In the genomic region with DNA sequence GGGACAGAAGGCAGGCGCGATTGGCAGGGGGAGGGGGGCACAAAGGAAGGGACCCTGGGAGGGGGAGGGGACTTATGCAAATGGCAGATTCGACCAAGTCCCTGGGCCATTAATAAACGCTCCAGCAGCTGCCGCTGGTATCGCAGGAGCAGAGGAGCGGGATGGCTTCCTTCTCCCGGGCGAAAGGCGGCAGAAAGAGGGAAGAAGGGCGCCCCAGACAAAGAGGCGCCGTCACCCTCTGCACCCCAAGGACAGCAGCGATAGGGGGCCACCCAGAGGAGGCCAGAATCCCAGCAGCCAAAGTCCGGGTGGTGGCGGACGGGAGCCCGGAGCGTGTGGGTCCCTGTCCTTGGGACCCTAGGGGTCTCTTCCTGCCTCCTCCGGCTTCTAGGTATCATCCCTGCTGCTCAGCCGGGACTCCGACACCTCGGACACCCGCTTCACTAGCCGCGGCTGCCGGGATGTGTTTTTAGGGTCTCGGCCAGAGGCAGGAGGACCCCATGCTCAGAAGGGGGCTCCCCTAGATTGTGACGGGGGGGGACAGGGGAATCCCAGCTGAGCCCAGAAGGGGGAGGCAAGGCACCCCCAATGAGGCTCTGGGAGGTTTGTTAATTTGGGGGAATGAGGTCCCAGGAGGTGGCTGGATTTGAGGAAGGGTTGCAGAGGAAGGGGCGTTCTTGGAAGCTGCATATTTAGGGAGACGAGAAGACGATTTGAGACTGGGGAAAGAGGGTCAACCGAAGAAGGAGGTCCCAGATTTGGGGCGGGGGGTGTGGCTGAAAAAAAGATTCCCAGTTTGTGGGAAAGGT, we compare ENCODE assay signal across 1 cellular context.
A peak's percentile ranks its signal among the peaks of the same experiment; 100 is the strongest.
TF ChIP-seq lines count a peak whose summit lies in the region.

No MANE protein-coding gene starts in this region.

TF ChIP-seq in HepG2, 621 proteins besides CTCF, POLR2A, EP300 and RAD21 (continued from another document):
- TF ChIP-seq, protein P1, sequence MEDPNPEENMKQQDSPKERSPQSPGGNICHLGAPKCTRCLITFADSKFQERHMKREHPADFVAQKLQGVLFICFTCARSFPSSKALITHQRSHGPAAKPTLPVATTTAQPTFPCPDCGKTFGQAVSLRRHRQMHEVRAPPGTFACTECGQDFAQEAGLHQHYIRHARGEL (CRISPR knock-in tag; IDR thresholded peaks at IDR 0.05) = no peak
- 0 out of 2 replicates have a peak, but pooled peaks have one; percentile 2 for TF ChIP-seq IKZF5 (CRISPR knock-in tag; IDR thresholded peaks at IDR 0.05)
- no peak for TF ChIP-seq SRY (CRISPR knock-in tag; IDR thresholded peaks at IDR 0.05)
- no peak for TF ChIP-seq GABPB1 (CRISPR knock-in tag; IDR thresholded peaks at IDR 0.05)
